In genomic region chr19:15556634-15557181, GRCh38 we compare ENCODE assay signal across 11 cellular contexts. TPM values are rescaled to one million over a fixed set of nuclear protein-coding genes. Genes with fewer than 3 reads are reported as not detected.
DNase-seq lines count a peak whose midpoint lies in the region; ATAC-seq and TF ChIP-seq lines count a peak whose summit lies in the region.
"Had no signal": no experiment of that assay in that cellular context is flagged by ENCODE, and none has a peak within 500 bp of the region (broad histone marks: within the 10 kb centered on the region; RNA-seq: fewer than 3 reads in every experiment).

No MANE protein-coding gene starts in this region.

- H3K9me3 Mint-ChIP-seq in effector memory CD8-positive, alpha-beta T cell: no peaks in the 10 kb centered on the region

- ATAC-seq in right cardiac atrium (peak; percentile 6 to 14), HG03442 (IDR thresholded peaks at IDR 0.05; ENCODE audit: unreplicated experiment) (no peak)
- no peak for ATAC-seq in effector memory CD8-positive, alpha-beta T cell (replicated peaks)

- H3K27ac Mint-ChIP-seq in effector memory CD8-positive, alpha-beta T cell: peak overlapping the region in 1 of 2 donors; percentile 89

- peaks cover 13 to 18% of the 10 kb centered on the region in 2 donors for H3K4me1 Mint-ChIP-seq in effector memory CD8-positive, alpha-beta T cell (ENCODE audit: low read depth in 2 of 2)

- H3K27me3 Mint-ChIP-seq in effector memory CD8-positive, alpha-beta T cell: peaks cover 10 to 11% of the 10 kb centered on the region in 2 donors

- no peaks in the 10 kb centered on the region for H3K9me2 ChIP-seq in PC-9 (ENCODE audit: insufficient read depth)

- no TSS peak for BruUV-seq in PC-9 (replicated peaks; lab: Mats Ljungman, UMichigan)

- H3K4me1 ChIP-seq in right cardiac atrium (ENCODE audit: control insufficient read depth, insufficient read depth, low read length) (no peaks in the 10 kb centered on the region), left ventricle myocardium inferior (peaks cover 15% of the 10 kb centered on the region), PC-9 (replicated peaks; ENCODE audit: insufficient read depth) (peaks cover 12% of the 10 kb centered on the region), suprapubic skin (peaks cover 16% of the 10 kb centered on the region)

- H3F3A ChIP-seq in PC-9 (ENCODE audit: insufficient read depth, low read depth): peaks cover 9% of the 10 kb centered on the region; the same call in 1 of the 2 replicates

- no peaks in the 10 kb centered on the region for H4K20me1 ChIP-seq in PC-9 (ENCODE audit: insufficient read depth)

- intact Hi-C loops in right cardiac atrium (cut with DNase I): loop anchor here (2.0 to 10.0 kb wide), 7 partner anchors 92 to 464 kb away; partner anchors contain the start of gene RASAL3 (in 1 of the 4)
- intact Hi-C loops in left ventricle myocardium inferior (cut with micrococcal nuclease): loop anchor here (5.0 to 10.0 kb wide), 2 partner anchors 379 to 462 kb away; no protein-coding TSS in a partner anchor
- intact Hi-C loops in PC-9 (cut with micrococcal nuclease; ENCODE audit: unreplicated experiment): loop anchor here (1.0 to 5.0 kb wide), 7 partner anchors 77 to 685 kb away; partner anchors contain the start of gene PGLYRP2

- POLR2A ChIA-PET in PC-9 (lab: Charles Lee; ENCODE audit: unreplicated experiment): no interaction called here
- POLR2A ChIA-PET in GM10248 (lab: Yijun Ruan, JAX): no interaction called here

- DNase-seq in right cardiac atrium (no peak), left ventricle myocardium inferior (no peak), PC-9 (no peak), suprapubic skin (ENCODE audit: low spot score in 2 of 2) (no peak), NCI-H1694 treated with DMSO at 0.1 percent for 48 hours (lab: John Stamatoyannopoulos, UW) (no peak), GM10248 (ENCODE audit: extremely low spot score) (no peak)
- no peak for DNase-seq in effector memory CD8-positive, alpha-beta T cell

- H3K9me3 ChIP-seq in right cardiac atrium (ENCODE audit: control insufficient read depth, low read length) (no peaks in the 10 kb centered on the region), left ventricle myocardium inferior (replicated peaks) (no peaks in the 10 kb centered on the region), PC-9 (ENCODE audit: insufficient read depth, low read depth) (no peaks in the 10 kb centered on the region), suprapubic skin (no peaks in the 10 kb centered on the region)
- H3K9me3 ChIP-seq: SJSA1 had no signal

- H3K4me3 ChIP-seq in right cardiac atrium (ENCODE audit: low read length): no peak overlapping the region
- no peak overlapping the region for H3K4me3 ChIP-seq in left ventricle myocardium inferior
- peak overlapping the region; percentile 52; the same call in 1 of the 2 replicates for H3K4me3 ChIP-seq in PC-9
- H3K4me3 ChIP-seq in suprapubic skin: peak overlapping the region; percentile 38
- H3K4me3 ChIP-seq: SJSA1 had no signal

- no peaks in the 10 kb centered on the region for H3K79me2 ChIP-seq in PC-9 (ENCODE audit: low read depth)

- peak overlapping the region; percentile 89 for H3K4me2 ChIP-seq in PC-9

- H3K4me3 Mint-ChIP-seq in effector memory CD8-positive, alpha-beta T cell: peak overlapping the region; percentile 85 to 86

- CTCF ChIA-PET in PC-9 (lab: Charles Lee): no interaction called here
- CTCF ChIA-PET in GM10248 (lab: Yijun Ruan, JAX): interaction anchor here (0.7 to 1.5 kb wide), 13 partner anchors 8 to 405 kb away, joined by 3 to 11 read pairs (median 4); partner anchors contain the start of gene AKAP8

- TF ChIP-seq POLR2A in suprapubic skin (IDR thresholded peaks at IDR 0.05): no peak

- H3K27ac ChIP-seq in right cardiac atrium (ENCODE audit: low read length) (no peak overlapping the region), left ventricle myocardium inferior (replicated peaks) (no peak overlapping the region), PC-9 (no peak overlapping the region), suprapubic skin (no peak overlapping the region)
- H3K27ac ChIP-seq: SJSA1 had no signal

- H3K36me3 ChIP-seq in left ventricle myocardium inferior: no peaks in the 10 kb centered on the region
- no peaks in the 10 kb centered on the region for H3K36me3 ChIP-seq in PC-9 (ENCODE audit: low read depth)
- no peaks in the 10 kb centered on the region for H3K36me3 ChIP-seq in suprapubic skin
- H3K36me3 ChIP-seq: SJSA1 had no signal

- H3K27me3 ChIP-seq in right cardiac atrium (ENCODE audit: control insufficient read depth, insufficient read depth) (no peaks in the 10 kb centered on the region), left ventricle myocardium inferior (ENCODE audit: low read depth) (peaks cover 86% of the 10 kb centered on the region), PC-9 (ENCODE audit: insufficient read depth, low read depth) (no peaks in the 10 kb centered on the region), suprapubic skin (peaks cover 15% of the 10 kb centered on the region)
- H3K27me3 ChIP-seq: SJSA1 had no signal

- peaks cover 9% of the 10 kb centered on the region for H3K36me3 Mint-ChIP-seq in effector memory CD8-positive, alpha-beta T cell (ENCODE audit: insufficient read depth)

- WGBS in right cardiac atrium: under 1% methylated on average over 7 of the region's 7 CpGs
- WGBS in suprapubic skin: 0% methylated on average over 4 of the region's 7 CpGs

- TF ChIP-seq EP300 in suprapubic skin (IDR thresholded peaks at IDR 0.05): no peak

- H2AFZ ChIP-seq in PC-9: peak overlapping the region; percentile 78; the same call in 1 of the 2 replicates

- TF ChIP-seq CTCF in left ventricle myocardium inferior (IDR thresholded peaks at IDR 0.05; ENCODE audit: borderline replicate concordance) (no peak), PC-9 (conservative IDR thresholded peaks at IDR 0.05) (no peak), suprapubic skin (IDR thresholded peaks at IDR 0.05) (no peak), GM10248 (IDR thresholded peaks at IDR 0.05; ENCODE audit: control extremely low read depth, extremely low read depth, low read depth, missing control alignments) (no peak)

RNA-seq across cellular contexts. Expression of gene CYP4F22, which starts 48.4 kb away (rescaled TPM):
- not detected for total RNA-seq in right cardiac atrium
- not detected for polyA plus RNA-seq in right cardiac atrium
- not detected for total RNA-seq in left ventricle myocardium inferior
- total RNA-seq in PC-9 (2021): not detected in 2 replicates
- 10 to 100 TPM; 26.0 to 77.7 (median 55.5) TPM for total RNA-seq in suprapubic skin
- total RNA-seq: renal cortical epithelial cell, SJSA1 had no signal

RNA-seq across cellular contexts. Expression of gene CYP4F8, which starts 58.3 kb away (rescaled TPM):
- total RNA-seq in right cardiac atrium (not detected), left ventricle myocardium inferior (not detected), PC-9 (2021) (not detected in 2 replicates), suprapubic skin (10 to 100 TPM; 14.5 to 18.7 (median 14.9) TPM)
- not detected for polyA plus RNA-seq in right cardiac atrium
- total RNA-seq: liver, renal cortical epithelial cell, SJSA1 had no signal
- polyA plus RNA-seq: liver had no signal

Comparison
In these comparisons a context has a peak if more than half of its experiments do, and no peak if none do; other contexts are left out.
1. ATAC-seq: peak in right cardiac atrium (2 of 2); none in effector memory CD8-positive, alpha-beta T cell (single experiment) and HG03442 (single experiment).
2. H3K4me3 ChIP-seq: peak in PC-9 (single experiment) and suprapubic skin (single experiment); none in right cardiac atrium (single experiment) and left ventricle myocardium inferior (single experiment).
3. RNA of gene CYP4F22, which starts 48.4 kb away (total RNA-seq): 26.0 to 77.7 TPM in suprapubic skin; not detected in right cardiac atrium, not detected in left ventricle myocardium inferior (single experiment) and not detected in PC-9; every median in the first group is over 10 times any median in the second.
4. RNA of gene CYP4F8, which starts 58.3 kb away (total RNA-seq): 14.5 to 18.7 TPM in suprapubic skin; not detected in PC-9, not detected in right cardiac atrium and not detected in left ventricle myocardium inferior (single experiment); every median in the first group is over 10 times any median in the second.